ENCODE assay signal across 23 cellular contexts in the genomic region with DNA sequence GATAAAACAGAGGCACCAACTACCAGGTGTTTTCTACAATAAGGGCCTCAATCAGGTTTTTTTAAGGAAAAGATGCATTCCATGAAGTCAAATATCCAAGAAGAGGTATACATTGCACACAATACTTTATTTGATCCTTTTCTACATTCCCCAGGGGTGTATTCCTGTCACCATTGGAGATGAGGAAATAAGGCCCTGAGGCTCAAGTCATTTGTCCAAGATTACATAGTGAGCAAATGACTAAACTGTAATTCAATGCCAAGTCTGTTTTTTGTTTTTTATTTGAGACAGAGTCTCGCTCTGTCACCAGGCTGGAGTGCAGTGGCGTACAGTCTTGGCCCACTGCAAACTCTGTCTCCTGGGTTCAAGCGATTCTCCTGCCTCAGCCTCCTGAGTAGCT.
A peak's percentile ranks its signal among the peaks of the same experiment; 100 is the strongest.
DNase-seq lines count a peak whose midpoint lies in the region; ATAC-seq, FAIRE-seq and TF ChIP-seq lines count a peak whose summit lies in the region.
"Had no signal": no experiment of that assay in that cellular context is flagged by ENCODE, and none has a peak within 500 bp of the region (broad histone marks: within the 10 kb centered on the region; RNA-seq: fewer than 3 reads in every experiment).

No MANE protein-coding gene starts in this region.

- WGBS in HepG2 (ENCODE audit: low lambda C conversion rate) = 55% methylated on average over 3 of the region's 3 CpGs

- no peak overlapping the region for H3K4me2 ChIP-seq in HepG2 (ENCODE audit: low read depth, low read length)
- H3K4me2 ChIP-seq: BLaER1 treated with 17β-estradiol and CSF1 and Interleukin-3, amounts not matched to agents 10 nM and 100 nM had no signal

- H3K36me3 ChIP-seq in effector memory CD4-positive, alpha-beta T cell (ENCODE audit: control insufficient read depth, insufficient read depth, low read length) = no peaks in the 10 kb centered on the region
- no peaks in the 10 kb centered on the region for H3K36me3 ChIP-seq in HepG2 (replicated peaks in 1 of 2; ENCODE audit: control insufficient read depth in 1 of 2, insufficient read depth in 2 of 2, low read length in 2 of 2)
- H3K36me3 ChIP-seq: BLaER1 treated with 17β-estradiol and CSF1 and Interleukin-3, amounts not matched to agents 10 nM and 100 nM had no signal

- H3K27me3 ChIP-seq in foreskin keratinocyte (no peaks in the 10 kb centered on the region), HepG2 (ENCODE audit: control insufficient read depth in 1 of 2, insufficient read depth in 2 of 2, low read length in 2 of 2) (peaks cover 0 to 28% of the 10 kb centered on the region in 2 experiments)
- no peaks in the 10 kb centered on the region for H3K27me3 ChIP-seq in effector memory CD4-positive, alpha-beta T cell (replicated peaks; ENCODE audit: control insufficient read depth, insufficient read depth, low read length, poor library complexity, severe bottlenecking)
- H3K27me3 ChIP-seq: BLaER1 treated with 17β-estradiol and CSF1 and Interleukin-3, amounts not matched to agents 10 nM and 100 nM had no signal

- TF ChIP-seq CTCF in HFFc6 (IDR thresholded peaks at IDR 0.05) (no peak), foreskin keratinocyte (conservative IDR thresholded peaks at IDR 0.05) (no peak), HepG2 (CRISPR knock-in tag; IDR thresholded peaks at IDR 0.05) (no peak)

- H3K9me3 Mint-ChIP-seq in HFFc6 = no peaks in the 10 kb centered on the region; the same call in none of the 2 replicates
- H3K9me3 Mint-ChIP-seq: H9 had no signal

- CTCF ChIA-PET in HepG2 (lab: Yijun Ruan, JAX; ENCODE audit: low intra/inter-chr PET ratio, low total read pairs) = no interaction called here

- no peak for TF ChIP-seq POLR2A in HepG2 (IDR thresholded peaks at IDR 0.05; ENCODE audit: insufficient read depth in 1 of 2, low read depth in 2 of 2, low read length in 2 of 2)

- H3K27ac ChIP-seq in foreskin keratinocyte (no peak overlapping the region), HepG2 (ENCODE audit: extremely low read length, insufficient read depth, low read length) (no peak overlapping the region)
- H3K27ac ChIP-seq in effector memory CD4-positive, alpha-beta T cell (ENCODE audit: insufficient read depth, low read length, poor library complexity, severe bottlenecking) = no peak overlapping the region
- H3K27ac ChIP-seq: BLaER1 treated with 17β-estradiol and CSF1 and Interleukin-3, amounts not matched to agents 10 nM and 100 nM; HL-60 had no signal

- TF ChIP-seq RAD21 in HepG2 (CRISPR knock-in tag; IDR thresholded peaks at IDR 0.05) = no peak

- POLR2A ChIA-PET in HepG2 (lab: Yijun Ruan, JAX) = no interaction called here

- ATAC-seq in foreskin keratinocyte (peak; percentile 38), HepG2 (no peak)
- ATAC-seq: K562 had no signal

- H3K4me3 ChIP-seq in effector memory CD4-positive, alpha-beta T cell (ENCODE audit: insufficient read depth, low read depth, low read length, poor library complexity, severe bottlenecking) = no peak overlapping the region
- H3K4me3 ChIP-seq in HepG2 (replicated peaks in 1 of 3; ENCODE audit: insufficient read depth in 1 of 3, low read depth in 2 of 3, low read length in 3 of 3) = no peak overlapping the region
- H3K4me3 ChIP-seq: BLaER1 treated with 17β-estradiol and CSF1 and Interleukin-3, amounts not matched to agents 10 nM and 100 nM; K562 had no signal

- H3K36me3 Mint-ChIP-seq in HFFc6 (ENCODE audit: low read depth) = no peaks in the 10 kb centered on the region; the same call in 1 of the 2 replicates

- no peaks in the 10 kb centered on the region for H3K79me2 ChIP-seq in HepG2 (ENCODE audit: insufficient read depth, low read length)

- TF ChIP-seq EP300 in HepG2 (IDR thresholded peaks at IDR 0.05; ENCODE audit: low read depth in 2 of 2, low read length in 2 of 2) = no peak
- no peak for TF ChIP-seq EP300 in HepG2 (CRISPR knock-in tag; IDR thresholded peaks at IDR 0.05; ENCODE audit: borderline replicate concordance)

- peaks cover 7% of the 10 kb centered on the region; the same call in 1 of the 2 replicates for H3K4me1 Mint-ChIP-seq in HFFc6 (ENCODE audit: low read depth)
- H3K4me1 Mint-ChIP-seq: CD8-positive, alpha-beta memory T cell; H9 had no signal

- no peaks in the 10 kb centered on the region for H3K9me3 ChIP-seq in effector memory CD4-positive, alpha-beta T cell (ENCODE audit: control insufficient read depth, low read length)
- H3K9me3 ChIP-seq in HepG2 (ENCODE audit: low read length) = no peaks in the 10 kb centered on the region

- no TSS peak for BruUV-seq in HepG2 (replicated peaks; lab: Mats Ljungman, UMichigan)

- DNase-seq in Daoy (ENCODE audit: low read depth) (peak; percentile 17), HFFc6 (peak; percentile 66), SK-MEL-5 (ENCODE audit: low read depth, low spot score) (peak; percentile 30), foreskin keratinocyte (peak; percentile 22 to 70), HUDEP-2 (lab: John Stamatoyannopoulos, UW; ENCODE audit: unreplicated experiment in 76 of 76) (no peak), HepG2 (ENCODE audit: low spot score) (no peak)
- no peak for DNase-seq in stimulated activated CD4-positive, alpha-beta T cell treated with anti-CD3 and anti-CD28 coated beads, Interleukin-4, amount 100 ng/mL, for 4 hours
- DNase-seq in effector memory CD4-positive, alpha-beta T cell = no peak
- DNase-seq: CD8-positive, alpha-beta memory T cell; DMS79 treated with DMSO at 0.1 percent for 48 hours; H9; NCI-H1436; NCI-H2029; NCI-H2171 treated with DMSO at 0.1 percent for 48 hours; NCI-H446 treated with DMSO at 0.1 percent for 48 hours; NCI-H774; Right ventricle myocardium superior had no signal

- FAIRE-seq in HepG2 (lab: Jason Lieb, UNC) = no peak
- FAIRE-seq: A204.1, D721Med, GM19239, K562 had no signal

- peaks cover 2% of the 10 kb centered on the region; the same call in 1 of the 2 replicates for H3K27me3 Mint-ChIP-seq in HFFc6 (ENCODE audit: insufficient read depth)

- H4K20me1 ChIP-seq in HepG2 (ENCODE audit: insufficient read depth, low read length) = no peaks in the 10 kb centered on the region
- H4K20me1 ChIP-seq: BLaER1 treated with 17β-estradiol and CSF1 and Interleukin-3, amounts not matched to agents 10 nM and 100 nM had no signal

- no peak overlapping the region for H3K27ac Mint-ChIP-seq in HFFc6
- H3K27ac Mint-ChIP-seq: CD8-positive, alpha-beta memory T cell; H9 had no signal

- H3K9ac ChIP-seq in HepG2 (ENCODE audit: insufficient read depth, low read depth, low read length) = no peak overlapping the region
- H3K9ac ChIP-seq: BLaER1 treated with 17β-estradiol and CSF1 and Interleukin-3, amounts not matched to agents 10 nM and 100 nM had no signal

- intact Hi-C loops in HepG2 (cut with micrococcal nuclease; ENCODE audit: unreplicated experiment) = no loop called here

- no peak overlapping the region for H3K4me3 Mint-ChIP-seq in HFFc6
- H3K4me3 Mint-ChIP-seq: CD8-positive, alpha-beta memory T cell; H9 had no signal

- no peak overlapping the region for H2AFZ ChIP-seq in HepG2 (ENCODE audit: low read length)

- in situ Hi-C loops in SK-MEL-5 (cut with HindIII; ENCODE audit: low pct_unique_long_range_greater_than_20kb, low sequenced_read_pairs) = no loop called here
- in situ Hi-C loops in HepG2 (cut with HindIII; ENCODE audit: extremely low pct_ligation_motif_present, low pct_unique_long_range_greater_than_20kb) = no loop called here

- no peaks in the 10 kb centered on the region for H3K4me1 ChIP-seq in foreskin keratinocyte
- no peaks in the 10 kb centered on the region for H3K4me1 ChIP-seq in effector memory CD4-positive, alpha-beta T cell (ENCODE audit: control insufficient read depth, insufficient read depth, low read length, poor library complexity, severe bottlenecking)
- H3K4me1 ChIP-seq in HepG2 (ENCODE audit: insufficient read depth, low read length) = no peaks in the 10 kb centered on the region
- H3K4me1 ChIP-seq: BLaER1 treated with 17β-estradiol and CSF1 and Interleukin-3, amounts not matched to agents 10 nM and 100 nM had no signal

TF ChIP-seq in HepG2, 621 proteins besides CTCF, POLR2A, EP300 and RAD21 (continues in another document):
- TF ChIP-seq ZKSCAN1 (IDR thresholded peaks at IDR 0.05; ENCODE audit: low read length) (no peak), SRY (CRISPR knock-in tag; IDR thresholded peaks at IDR 0.05) (no peak), ZNF317 (CRISPR knock-in tag; IDR thresholded peaks at IDR 0.05) (no peak), SALL1 (CRISPR knock-in tag; IDR thresholded peaks at IDR 0.05) (no peak), ZNF460 (CRISPR knock-in tag; IDR thresholded peaks at IDR 0.05; ENCODE audit: borderline replicate concordance) (no peak), RXRB (CRISPR knock-in tag; IDR thresholded peaks at IDR 0.05; ENCODE audit: borderline replicate concordance) (no peak), RXRA (CRISPR knock-in tag; IDR thresholded peaks at IDR 0.05) (no peak), ZNF570 (CRISPR knock-in tag; IDR thresholded peaks at IDR 0.05; ENCODE audit: borderline replicate concordance) (no peak), ATF1 (CRISPR knock-in tag; IDR thresholded peaks at IDR 0.05) (no peak), KDM1A (CRISPR knock-in tag; IDR thresholded peaks at IDR 0.05) (no peak), ZNF776 (CRISPR knock-in tag; IDR thresholded peaks at IDR 0.05) (no peak), ZMAT3 (CRISPR knock-in tag; conservative IDR thresholded peaks at IDR 0.05) (no peak), CBX1 (IDR thresholded peaks at IDR 0.05; ENCODE audit: low read depth) (no peak), ZNF724P (CRISPR knock-in tag; IDR thresholded peaks at IDR 0.05; ENCODE audit: borderline replicate concordance) (no peak)
- TF ChIP-seq, protein P1, sequence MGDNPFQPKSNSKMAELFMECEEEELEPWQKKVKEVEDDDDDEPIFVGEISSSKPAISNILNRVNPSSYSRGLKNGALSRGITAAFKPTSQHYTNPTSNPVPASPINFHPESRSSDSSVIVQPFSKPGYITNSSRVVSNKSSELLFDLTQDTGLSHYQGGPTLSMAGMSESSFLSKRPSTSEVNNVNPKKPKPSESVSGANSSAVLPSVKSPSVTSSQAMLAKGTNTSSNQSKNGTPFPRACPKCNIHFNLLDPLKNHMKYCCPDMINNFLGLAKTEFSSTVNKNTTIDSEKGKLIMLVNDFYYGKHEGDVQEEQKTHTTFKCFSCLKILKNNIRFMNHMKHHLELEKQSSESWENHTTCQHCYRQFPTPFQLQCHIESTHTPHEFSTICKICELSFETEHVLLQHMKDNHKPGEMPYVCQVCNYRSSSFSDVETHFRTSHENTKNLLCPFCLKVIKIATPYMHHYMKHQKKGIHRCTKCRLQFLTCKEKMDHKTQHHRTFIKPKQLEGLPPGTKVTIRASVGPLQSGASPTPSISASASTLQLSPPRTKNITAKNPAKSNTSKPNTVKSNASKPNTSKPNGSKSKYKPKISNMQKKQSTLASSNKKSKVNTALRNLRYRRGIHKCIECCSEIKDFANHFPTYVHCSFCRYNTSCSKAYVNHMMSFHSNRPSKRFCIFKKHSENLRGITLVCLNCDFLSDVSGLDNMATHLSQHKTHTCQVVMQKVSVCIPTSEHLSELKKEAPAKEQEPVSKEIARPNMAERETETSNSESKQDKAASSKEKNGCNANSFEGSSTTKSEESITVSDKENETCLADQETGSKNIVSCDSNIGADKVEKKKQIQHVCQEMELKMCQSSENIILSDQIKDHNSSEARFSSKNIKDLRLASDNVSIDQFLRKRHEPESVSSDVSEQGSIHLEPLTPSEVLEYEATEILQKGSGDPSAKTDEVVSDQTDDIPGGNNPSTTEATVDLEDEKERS (CRISPR knock-in tag; IDR thresholded peaks at IDR 0.05) = no peak

Comparison
In these comparisons a context has a peak if more than half of its experiments do, and no peak if none do; other contexts are left out.
1. DNase-seq: peak in Daoy (single experiment), HFFc6 (single experiment), SK-MEL-5 (single experiment) and foreskin keratinocyte (2 of 2); none in stimulated activated CD4-positive, alpha-beta T cell treated with anti-CD3 and anti-CD28 coated beads, Interleukin-4, amount 100 ng/mL, for 4 hours (0 of 2), effector memory CD4-positive, alpha-beta T cell (0 of 3), HUDEP-2 (0 of 76) and HepG2 (single experiment).